ENCODE assay signal across 8 cellular contexts in genomic region chr1:174023438-174023837, GRCh38. TPM values are rescaled to one million over a fixed set of nuclear protein-coding genes. Genes with fewer than 3 reads are reported as not detected.
A peak's percentile ranks its signal among the peaks of the same experiment; 100 is the strongest.
DNase-seq lines count a peak whose midpoint lies in the region; ATAC-seq and TF ChIP-seq lines count a peak whose summit lies in the region.

No MANE protein-coding gene starts in this region.

- H3K27ac Mint-ChIP-seq in Caco-2 (ENCODE audit: unreplicated experiment) (peak overlapping the region; percentile 97), WTC11 (peak overlapping the region; percentile 99)

- POLR2A ChIA-PET in Caco-2 (lab: Charles Lee) (no interaction called here), WTC11 (lab: Charles Lee) (interaction anchor here (1.1 to 1.6 kb wide), 2 partner anchors 19 to 157 kb away, joined by 3 to 9 read pairs; no protein-coding TSS in a partner anchor)

- no TSS peak for BruUV-seq in Caco-2 (replicated peaks; lab: Mats Ljungman, UMichigan)

- H3K9me3 ChIP-seq in Caco-2, result no peaks in the 10 kb centered on the region

- H3K4me1 ChIP-seq in Caco-2, result peaks cover 14% of the 10 kb centered on the region

- no peaks in the 10 kb centered on the region for H3K27me3 Mint-ChIP-seq in Caco-2 (ENCODE audit: insufficient read depth, unreplicated experiment)
- peaks cover 19% of the 10 kb centered on the region for H3K27me3 Mint-ChIP-seq in WTC11 (ENCODE audit: low read depth)

- ATAC-seq in WTC11, result peak; percentile 7
- peak; percentile 32 for ATAC-seq in Right ventricle myocardium superior (ENCODE audit: poor library complexity)
- no peak for ATAC-seq in GM18868 (IDR thresholded peaks at IDR 0.05; ENCODE audit: unreplicated experiment)

- DNase-seq in Caco-2, result peak in 1 of 2 experiments; percentile 52
- peak; percentile 83 for DNase-seq in LNCaP clone FGC (ENCODE audit: low read depth)
- DNase-seq in WTC11 (ENCODE audit: low spot score), result no peak
- no peak for DNase-seq in Right ventricle myocardium superior
- peak; percentile 46 for DNase-seq in retina
- DNase-seq in stimulated activated CD4-positive, alpha-beta T cell treated with anti-CD3 and anti-CD28 coated beads, Interleukin-12 subunit alpha, Interleukin-12 subunit beta, amount 100 ng/mL, for 4 hours, result no peak
- no peak for DNase-seq in activated gamma-delta T cell treated with Interleukin-2 at 50 U/mL for 16 hours

- intact Hi-C loops in Caco-2 (cut with micrococcal nuclease; ENCODE audit: unreplicated experiment), result loop anchor here (2.0 to 10.0 kb wide), 3 partner anchors 155 to 981 kb away; partner anchors contain the start of genes PRDX6 and ZBTB37
- intact Hi-C loops in Right ventricle myocardium superior (cut with DNase I), result no loop called here

- H3K27me3 ChIP-seq in Caco-2 (replicated peaks; ENCODE audit: control insufficient read depth, insufficient read depth, low read length), result no peaks in the 10 kb centered on the region

- H3K36me3 Mint-ChIP-seq in Caco-2 (ENCODE audit: insufficient read depth, unreplicated experiment), result peaks cover 31% of the 10 kb centered on the region
- H3K36me3 Mint-ChIP-seq in WTC11, result no peaks in the 10 kb centered on the region; the same call in 1 of the 2 replicates

- no peaks in the 10 kb centered on the region for H3K9me3 Mint-ChIP-seq in Caco-2 (ENCODE audit: unreplicated experiment)
- no peaks in the 10 kb centered on the region for H3K9me3 Mint-ChIP-seq in WTC11

- H3K4me1 Mint-ChIP-seq in Caco-2 (ENCODE audit: low read depth, unreplicated experiment) (peaks cover 7% of the 10 kb centered on the region), WTC11 (peaks cover 35% of the 10 kb centered on the region)

- H3K4me3 Mint-ChIP-seq in Caco-2 (ENCODE audit: unreplicated experiment) (peak overlapping the region; percentile 84), WTC11 (peak overlapping the region; percentile 91)

- CTCF ChIA-PET in Caco-2 (lab: Charles Lee), result no interaction called here
- CTCF ChIA-PET in WTC11 (lab: Charles Lee), result interaction anchor here (1.2 kb wide), 1 partner anchor 517 kb away, joined by 3 read pairs; no protein-coding TSS in a partner anchor

- TF ChIP-seq CTCF in Caco-2 (IDR thresholded peaks at IDR 0.05; ENCODE audit: insufficient read depth in 1 of 2, low read depth in 1 of 2, low read length in 1 of 2, severe bottlenecking in 1 of 2, unreplicated experiment in 1 of 2), result no peak
- TF ChIP-seq CTCF in LNCaP clone FGC (IDR thresholded peaks at IDR 0.05; ENCODE audit: control insufficient read depth, extremely low read depth, insufficient read depth), result no peak
- no peak for TF ChIP-seq CTCF in WTC11 (IDR thresholded peaks at IDR 0.05)

- no peak overlapping the region for H3K4me3 ChIP-seq in Caco-2 (ENCODE audit: low read depth, low read length)
- no peak overlapping the region for H3K4me3 ChIP-seq in LNCaP clone FGC (ENCODE audit: low read depth, low read length)

- no peaks in the 10 kb centered on the region for H3K36me3 ChIP-seq in Caco-2 (ENCODE audit: control insufficient read depth, insufficient read depth, low read length)

TF ChIP-seq in WTC11, 78 proteins besides CTCF, POLR2A, EP300 and RAD21:
- TF ChIP-seq MXD4 (CRISPR knock-in tag; IDR thresholded peaks at IDR 0.05; ENCODE audit: borderline replicate concordance) (no peak), ZNF281 (CRISPR knock-in tag; IDR thresholded peaks at IDR 0.05) (no peak), FOXP1 (CRISPR knock-in tag; IDR thresholded peaks at IDR 0.05; ENCODE audit: borderline replicate concordance) (no peak), CREM (CRISPR knock-in tag; IDR thresholded peaks at IDR 0.05) (no peak), ZNF396 (CRISPR knock-in tag; IDR thresholded peaks at IDR 0.05; ENCODE audit: borderline replicate concordance) (no peak), SMAD4 (CRISPR knock-in tag; IDR thresholded peaks at IDR 0.05) (no peak), PRRX2 (CRISPR knock-in tag; IDR thresholded peaks at IDR 0.05) (no peak), ZNF416 (CRISPR knock-in tag; IDR thresholded peaks at IDR 0.05) (no peak), SMAD3 (CRISPR knock-in tag; IDR thresholded peaks at IDR 0.05; ENCODE audit: borderline replicate concordance) (no peak), USF1 (CRISPR knock-in tag; IDR thresholded peaks at IDR 0.05) (no peak), FOXJ3 (CRISPR knock-in tag; IDR thresholded peaks at IDR 0.05; ENCODE audit: borderline replicate concordance) (no peak), HMGXB4 (CRISPR knock-in tag; IDR thresholded peaks at IDR 0.05) (no peak), ZNF232 (CRISPR knock-in tag; IDR thresholded peaks at IDR 0.05) (no peak), ATF6 (CRISPR knock-in tag; IDR thresholded peaks at IDR 0.05) (no peak)

RNA-seq across cellular contexts. Expression of gene RC3H1, which starts 1.3 kb away (rescaled TPM):
- total RNA-seq in Caco-2 (2022) (29.2 and 36.3 TPM in 2 replicates), WTC11 (2021) (24.1 to 25.7 TPM (median 25.4 TPM) in 3 replicates), Right ventricle myocardium superior (22.6 TPM)

Comparison
In these comparisons a context has a peak if more than half of its experiments do, and no peak if none do; other contexts are left out.
1. DNase-seq: peak in LNCaP clone FGC (single experiment) and retina (single experiment); none in WTC11 (single experiment), Right ventricle myocardium superior (single experiment), stimulated activated CD4-positive, alpha-beta T cell treated with anti-CD3 and anti-CD28 coated beads, Interleukin-12 subunit alpha, Interleukin-12 subunit beta, amount 100 ng/mL, for 4 hours (single experiment) and activated gamma-delta T cell treated with Interleukin-2 at 50 U/mL for 16 hours (single experiment).